In genomic region chr4:134070174-134070573, GRCh38 we compare ENCODE assay signal across 27 cellular contexts.
"Had no signal": no experiment of that assay in that cellular context is flagged by ENCODE, and none has a peak within 500 bp of the region (broad histone marks: within the 10 kb centered on the region; RNA-seq: fewer than 3 reads in every experiment).

No MANE protein-coding gene starts in this region.

- H3K9me3 Mint-ChIP-seq: nephron progenitor cell had no signal

- H3K4me3 Mint-ChIP-seq: naive B cell; natural killer cell; nephron progenitor cell; neural progenitor cell; stimulated activated naive B cell treated with anti-CD40 and anti-IgM and Interleukin-4, amounts not matched to agents 10 μg/mL and 1 μg/mL and 100 μg/mL, for 72 hours had no signal

- H3K27me3 Mint-ChIP-seq: naive B cell; progenitor cell of endocrine pancreas; stimulated activated naive B cell treated with anti-CD40 and anti-IgM and Interleukin-4, amounts not matched to agents 10 μg/mL and 1 μg/mL and 100 μg/mL, for 72 hours had no signal

- H3K4me1 ChIP-seq: left lung, lower lobe of right lung, neural progenitor cell, right atrium auricular region, right lobe of liver, suprapubic skin, tibial artery, uterus had no signal

- H3K4me1 Mint-ChIP-seq: naive B cell; natural killer cell; nephron progenitor cell; stimulated activated naive B cell treated with anti-CD40 and anti-IgM and Interleukin-4, amounts not matched to agents 10 μg/mL and 1 μg/mL and 100 μg/mL, for 72 hours had no signal

- H3K27ac Mint-ChIP-seq: naive B cell; natural killer cell; nephron progenitor cell; neural progenitor cell; progenitor cell of endocrine pancreas; stimulated activated naive B cell treated with anti-CD40 and anti-IgM and Interleukin-4, amounts not matched to agents 10 μg/mL and 1 μg/mL and 100 μg/mL, for 72 hours had no signal

- H3K36me3 Mint-ChIP-seq: naive B cell; natural killer cell; neural progenitor cell; stimulated activated naive B cell treated with anti-CD40 and anti-IgM and Interleukin-4, amounts not matched to agents 10 μg/mL and 1 μg/mL and 100 μg/mL, for 72 hours had no signal

- H3K27me3 ChIP-seq: left lung, neural progenitor cell, ovary, right atrium auricular region, right lobe of liver, suprapubic skin, tibial artery, uterus had no signal

- H3K36me3 ChIP-seq: left lung, lower lobe of right lung, neural progenitor cell, ovary, right atrium auricular region, right lobe of liver, suprapubic skin, thoracic aorta, tibial artery, uterus had no signal

- DNase-seq: hippocampal formation; kidney glomerular epithelial cell; left colon; lower lobe of right lung; mammary epithelial cell; mesenchymal stem cell; naive B cell; natural killer cell; nephron progenitor cell; ovary; right lobe of liver; stimulated activated CD4-positive, alpha-beta T cell treated with anti-CD3 and anti-CD28 coated beads, Interleukin-12 subunit alpha, Interleukin-12 subunit beta, amount 100 ng/mL, for 4 hours; stimulated activated CD4-positive, alpha-beta T cell treated with anti-CD3 and anti-CD28 coated beads, Interleukin-15, amount 100 ng/mL, for 24 hours; stimulated activated CD4-positive, alpha-beta T cell treated with anti-CD3 and anti-CD28 coated beads, Interleukin-2, amount 100 ng/mL, for 24 hours; stimulated activated CD4-positive, alpha-beta T cell treated with anti-CD3 and anti-CD28 coated beads, Interleukin-4, amount 100 ng/mL, for 1 hour; stimulated activated naive B cell treated with anti-CD40 and anti-IgM and Interleukin-4, amounts not matched to agents 10 μg/mL and 1 μg/mL and 100 μg/mL, for 72 hours; stimulated activated naive CD8-positive, alpha-beta T cell treated with anti-CD3 and anti-CD28 coated beads, Interleukin-15, Interleukin-2, amounts not matched to agents 100 U/mL and 50 U/mL, for 24 hours; tibial artery; trophoblast cell; uterus had no signal

- ATAC-seq: left colon; left lung; natural killer cell; stimulated activated naive B cell treated with anti-CD40 and anti-IgM and Interleukin-4, amounts not matched to agents 10 μg/mL and 1 μg/mL and 100 μg/mL, for 72 hours; stimulated activated naive CD8-positive, alpha-beta T cell treated with anti-CD3 and anti-CD28 coated beads, Interleukin-15, Interleukin-2, amounts not matched to agents 100 U/mL and 50 U/mL, for 24 hours had no signal

- H3K4me3 ChIP-seq: left lung, lower lobe of right lung, neural progenitor cell, ovary, right atrium auricular region, right lobe of liver, skin epidermis, suprapubic skin, thoracic aorta, tibial artery, uterus had no signal

- H3K9me3 ChIP-seq: left lung, lower lobe of right lung, ovary, right lobe of liver, suprapubic skin, thoracic aorta, tibial artery, uterus had no signal

- H3K27ac ChIP-seq: left lung, lower lobe of right lung, neural progenitor cell, ovary, right atrium auricular region, right lobe of liver, skin epidermis, suprapubic skin, thoracic aorta, tibial artery, uterus had no signal
